13 cellular contexts compared by ENCODE assay signal in the genomic region with DNA sequence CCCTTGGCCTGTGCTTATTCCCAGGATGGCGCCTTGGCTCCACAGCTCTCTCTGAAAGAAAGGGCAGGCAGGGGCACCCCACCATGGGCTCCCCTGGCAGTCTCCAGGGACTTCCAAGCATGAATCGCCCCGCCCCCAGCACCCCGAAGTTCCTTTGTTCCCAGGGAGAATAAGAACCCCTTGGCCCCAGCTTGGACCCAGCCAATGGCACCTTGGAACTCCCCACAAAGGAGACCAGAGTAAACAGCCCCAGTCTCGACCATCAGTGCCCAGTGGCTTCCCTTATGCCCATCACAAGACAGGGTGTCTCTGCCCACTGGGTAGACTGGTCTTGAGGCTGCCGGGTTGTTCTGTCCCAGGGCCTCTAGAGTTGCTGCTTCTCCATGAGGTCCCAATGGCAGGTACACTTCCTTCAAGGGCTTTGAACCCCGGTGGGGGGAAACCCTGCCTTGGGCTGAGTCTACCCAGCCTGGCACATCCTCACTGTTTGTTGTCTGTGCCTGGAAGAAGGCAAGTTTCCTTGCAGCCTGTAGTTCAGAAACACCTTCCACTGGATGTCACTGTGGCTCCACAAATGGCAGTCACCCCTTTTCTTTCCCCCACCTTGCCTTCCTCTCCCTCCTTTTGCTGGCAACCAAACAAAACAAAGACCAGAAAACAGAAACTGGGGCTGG. TPM values are rescaled to one million over a fixed set of nuclear protein-coding genes. Genes with fewer than 3 reads are reported as not detected.
A peak's percentile ranks its signal among the peaks of the same experiment; 100 is the strongest.
DNase-seq lines count a peak whose midpoint lies in the region; ATAC-seq and TF ChIP-seq lines count a peak whose summit lies in the region.
"Had no signal": no experiment of that assay in that cellular context is flagged by ENCODE, and none has a peak within 500 bp of the region (broad histone marks: within the 10 kb centered on the region; RNA-seq: fewer than 3 reads in every experiment).

No MANE protein-coding gene starts in this region.

- H3K4me2 ChIP-seq in MM.1S (ENCODE audit: low read depth, low read length): no peak overlapping the region

- H3K79me2 ChIP-seq in MM.1S (ENCODE audit: low read length): 0 out of 2 replicates have a peak, but pooled peaks cover 6% of the 10 kb centered on the region

- ATAC-seq in activated naive CD4-positive, alpha-beta T cell treated with anti-CD3 and anti-CD28 coated beads, Interleukin-2, amount 50 U/mL, for 72 hours: no peak
- no peak for ATAC-seq in foreskin keratinocyte
- no peak for ATAC-seq in GM21526 (IDR thresholded peaks at IDR 0.05; ENCODE audit: low FRiP score, unreplicated experiment)

- no peaks in the 10 kb centered on the region for H3K9me2 ChIP-seq in MM.1S (replicated peaks; ENCODE audit: insufficient read depth, low read length)

- peaks cover 7% of the 10 kb centered on the region for H3K36me3 Mint-ChIP-seq in activated naive CD4-positive, alpha-beta T cell treated with anti-CD3 and anti-CD28 coated beads for 36 hours (ENCODE audit: low read depth)
- H3K36me3 Mint-ChIP-seq in activated naive CD4-positive, alpha-beta T cell treated with anti-CD3 and anti-CD28 coated beads, Interleukin-2, amount 50 U/mL, for 72 hours: peaks cover under 1% of the 10 kb centered on the region in 2 donors
- H3K36me3 Mint-ChIP-seq in type B pancreatic cell: peaks cover 5% of the 10 kb centered on the region

- no peaks in the 10 kb centered on the region for H3K27me3 Mint-ChIP-seq in activated naive CD4-positive, alpha-beta T cell treated with anti-CD3 and anti-CD28 coated beads for 36 hours (ENCODE audit: low read depth)
- no peaks in the 10 kb centered on the region for H3K27me3 Mint-ChIP-seq in type B pancreatic cell

- H3K27ac Mint-ChIP-seq in activated naive CD4-positive, alpha-beta T cell treated with anti-CD3 and anti-CD28 coated beads for 36 hours: no peak overlapping the region
- H3K27ac Mint-ChIP-seq in activated naive CD4-positive, alpha-beta T cell treated with anti-CD3 and anti-CD28 coated beads, Interleukin-2, amount 50 U/mL, for 72 hours: no peak overlapping the region
- H3K27ac Mint-ChIP-seq in type B pancreatic cell: no peak overlapping the region

- intact Hi-C loops in activated naive CD4-positive, alpha-beta T cell treated with anti-CD3 and anti-CD28 coated beads for 36 hours (cut with micrococcal nuclease): no loop called here

- H3F3A ChIP-seq in MM.1S (ENCODE audit: insufficient read depth, low read length): peaks cover 15% of the 10 kb centered on the region

- DNase-seq in activated naive CD4-positive, alpha-beta T cell treated with anti-CD3 and anti-CD28 coated beads for 36 hours: peak; percentile 29
- DNase-seq in activated naive CD4-positive, alpha-beta T cell treated with anti-CD3 and anti-CD28 coated beads, Interleukin-2, amount 50 U/mL, for 72 hours (ENCODE audit: low spot score in 2 of 2): no peak
- DNase-seq in MM.1S (peak; percentile 15), foreskin keratinocyte (no peak), type B pancreatic cell (ENCODE audit: extremely low spot score, unreplicated experiment) (peak; percentile 37)
- DNase-seq in activated effector memory CD4-positive, alpha-beta T cell treated with anti-CD3 and anti-CD28 coated beads, Interleukin-2, amount 50 U/mL, for 16 hours: no peak
- DNase-seq: GM23248, MV-4-11, NCI-H1436, NCI-H2029 treated with DMSO at 0.1 percent for 48 hours, NCI-H510A treated with DMSO at 0.1 percent for 48 hours, SIG-M5 had no signal

- H3K27ac ChIP-seq in MM.1S (ENCODE audit: low read length): no peak overlapping the region
- H3K27ac ChIP-seq in foreskin keratinocyte: no peak overlapping the region
- H3K27ac ChIP-seq: GM23248 had no signal

- H3K4me3 Mint-ChIP-seq in activated naive CD4-positive, alpha-beta T cell treated with anti-CD3 and anti-CD28 coated beads for 36 hours: no peak overlapping the region
- H3K4me3 Mint-ChIP-seq in type B pancreatic cell: no peak overlapping the region

- TF ChIP-seq CTCF in MM.1S (IDR thresholded peaks at IDR 0.05; ENCODE audit: low read length): no peak
- peak; percentile 16 for TF ChIP-seq CTCF in foreskin keratinocyte (conservative IDR thresholded peaks at IDR 0.05)
- TF ChIP-seq CTCF in type B pancreatic cell (conservative IDR thresholded peaks at IDR 0.05): no peak

- no peak overlapping the region for H2AFZ ChIP-seq in MM.1S (ENCODE audit: low read length)
- H2AFZ ChIP-seq: GM23248 had no signal

- H3K9me3 ChIP-seq in MM.1S (replicated peaks; ENCODE audit: insufficient read depth, low read length): no peaks in the 10 kb centered on the region

- no peaks in the 10 kb centered on the region for H3K27me3 ChIP-seq in MM.1S (replicated peaks; ENCODE audit: insufficient read depth, low read length)
- H3K27me3 ChIP-seq in foreskin keratinocyte: no peaks in the 10 kb centered on the region

- H4K20me1 ChIP-seq in MM.1S (ENCODE audit: insufficient read depth, low read length): no peaks in the 10 kb centered on the region

- CTCF ChIA-PET in activated naive CD4-positive, alpha-beta T cell treated with anti-CD3 and anti-CD28 coated beads for 36 hours (lab: Charles Lee): no interaction called here

- H3K9me3 Mint-ChIP-seq in activated naive CD4-positive, alpha-beta T cell treated with anti-CD3 and anti-CD28 coated beads for 36 hours: no peaks in the 10 kb centered on the region
- no peaks in the 10 kb centered on the region for H3K9me3 Mint-ChIP-seq in activated naive CD4-positive, alpha-beta T cell treated with anti-CD3 and anti-CD28 coated beads, Interleukin-2, amount 50 U/mL, for 72 hours
- no peaks in the 10 kb centered on the region for H3K9me3 Mint-ChIP-seq in type B pancreatic cell

- peaks cover 44% of the 10 kb centered on the region for H3K4me1 Mint-ChIP-seq in activated naive CD4-positive, alpha-beta T cell treated with anti-CD3 and anti-CD28 coated beads for 36 hours (ENCODE audit: low read depth)
- no peaks in the 10 kb centered on the region for H3K4me1 Mint-ChIP-seq in type B pancreatic cell (ENCODE audit: unreplicated experiment)

- H3K4me1 ChIP-seq in MM.1S (ENCODE audit: low read length) (peaks cover 15% of the 10 kb centered on the region), foreskin keratinocyte (no peaks in the 10 kb centered on the region)

- H3K4me3 ChIP-seq in MM.1S (ENCODE audit: low read length): no peak overlapping the region
- H3K4me3 ChIP-seq: GM23248 had no signal

- H3K9ac ChIP-seq in MM.1S (ENCODE audit: low read length): no peak overlapping the region
- H3K9ac ChIP-seq: GM23248 had no signal

- no peaks in the 10 kb centered on the region for H3K36me3 ChIP-seq in MM.1S (replicated peaks; ENCODE audit: insufficient read depth, low read length)

RNA-seq across cellular contexts. Expression of a gene that starts 30.8 kb away (rescaled TPM):
- total RNA-seq in activated naive CD4-positive, alpha-beta T cell treated with anti-CD3 and anti-CD28 coated beads for 36 hours: 10 to 100 TPM; 45.8 to 46.3 TPM
- 10 to 100 TPM; 52.3 to 63.6 TPM for total RNA-seq in activated naive CD4-positive, alpha-beta T cell treated with anti-CD3 and anti-CD28 coated beads, Interleukin-2, amount 50 U/mL, for 72 hours
- total RNA-seq in foreskin keratinocyte: 20.8 and 21.9 TPM in 2 replicates
- polyA plus RNA-seq in foreskin keratinocyte: 47.8 and 48.2 TPM in 2 replicates
- total RNA-seq in type B pancreatic cell (ENCODE audit: low replicate concordance): 52.5 and 55.1 TPM in 2 replicates

Comparison
In these comparisons a context has a peak if more than half of its experiments do, and no peak if none do; other contexts are left out.
1. DNase-seq: peak in activated naive CD4-positive, alpha-beta T cell treated with anti-CD3 and anti-CD28 coated beads for 36 hours (single experiment), MM.1S (single experiment) and type B pancreatic cell (single experiment); none in activated naive CD4-positive, alpha-beta T cell treated with anti-CD3 and anti-CD28 coated beads, Interleukin-2, amount 50 U/mL, for 72 hours (0 of 2), foreskin keratinocyte (0 of 2) and activated effector memory CD4-positive, alpha-beta T cell treated with anti-CD3 and anti-CD28 coated beads, Interleukin-2, amount 50 U/mL, for 16 hours (single experiment).